1 cellular context compared by ENCODE assay signal in genomic region chr18:63317556-63317946, GRCh38.
A peak's percentile ranks its signal among the peaks of the same experiment; 100 is the strongest.
TF ChIP-seq lines count a peak whose summit lies in the region.

No MANE protein-coding gene starts in this region.

TF ChIP-seq in GM12878, 131 proteins besides CTCF, POLR2A, EP300 and RAD21:
- TF ChIP-seq CUX1 (IDR thresholded peaks at IDR 0.05; ENCODE audit: insufficient replicate concordance, low read depth, low read length) (no peak), USF2 (IDR thresholded peaks at IDR 0.05; ENCODE audit: borderline replicate concordance, low read depth, low read length) (no peak), WRNIP1 (IDR thresholded peaks at IDR 0.05; ENCODE audit: borderline replicate concordance, low read depth, low read length) (peak; percentile 91; the same call in 1 of the 2 replicates), PAX5 (IDR thresholded peaks at IDR 0.05; ENCODE audit: borderline replicate concordance, low read depth, low read length) (no peak)
- TF ChIP-seq, protein P1, sequence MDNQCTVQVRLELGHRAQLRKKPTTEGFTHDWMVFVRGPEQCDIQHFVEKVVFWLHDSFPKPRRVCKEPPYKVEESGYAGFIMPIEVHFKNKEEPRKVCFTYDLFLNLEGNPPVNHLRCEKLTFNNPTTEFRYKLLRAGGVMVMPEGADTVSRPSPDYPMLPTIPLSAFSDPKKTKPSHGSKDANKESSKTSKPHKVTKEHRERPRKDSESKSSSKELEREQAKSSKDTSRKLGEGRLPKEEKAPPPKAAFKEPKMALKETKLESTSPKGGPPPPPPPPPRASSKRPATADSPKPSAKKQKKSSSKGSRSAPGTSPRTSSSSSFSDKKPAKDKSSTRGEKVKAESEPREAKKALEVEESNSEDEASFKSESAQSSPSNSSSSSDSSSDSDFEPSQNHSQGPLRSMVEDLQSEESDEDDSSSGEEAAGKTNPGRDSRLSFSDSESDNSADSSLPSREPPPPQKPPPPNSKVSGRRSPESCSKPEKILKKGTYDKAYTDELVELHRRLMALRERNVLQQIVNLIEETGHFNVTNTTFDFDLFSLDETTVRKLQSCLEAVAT (IDR thresholded peaks at IDR 0.05), result peak; percentile 88; the same call in 1 of the 2 replicates
- TF ChIP-seq, protein P2, sequence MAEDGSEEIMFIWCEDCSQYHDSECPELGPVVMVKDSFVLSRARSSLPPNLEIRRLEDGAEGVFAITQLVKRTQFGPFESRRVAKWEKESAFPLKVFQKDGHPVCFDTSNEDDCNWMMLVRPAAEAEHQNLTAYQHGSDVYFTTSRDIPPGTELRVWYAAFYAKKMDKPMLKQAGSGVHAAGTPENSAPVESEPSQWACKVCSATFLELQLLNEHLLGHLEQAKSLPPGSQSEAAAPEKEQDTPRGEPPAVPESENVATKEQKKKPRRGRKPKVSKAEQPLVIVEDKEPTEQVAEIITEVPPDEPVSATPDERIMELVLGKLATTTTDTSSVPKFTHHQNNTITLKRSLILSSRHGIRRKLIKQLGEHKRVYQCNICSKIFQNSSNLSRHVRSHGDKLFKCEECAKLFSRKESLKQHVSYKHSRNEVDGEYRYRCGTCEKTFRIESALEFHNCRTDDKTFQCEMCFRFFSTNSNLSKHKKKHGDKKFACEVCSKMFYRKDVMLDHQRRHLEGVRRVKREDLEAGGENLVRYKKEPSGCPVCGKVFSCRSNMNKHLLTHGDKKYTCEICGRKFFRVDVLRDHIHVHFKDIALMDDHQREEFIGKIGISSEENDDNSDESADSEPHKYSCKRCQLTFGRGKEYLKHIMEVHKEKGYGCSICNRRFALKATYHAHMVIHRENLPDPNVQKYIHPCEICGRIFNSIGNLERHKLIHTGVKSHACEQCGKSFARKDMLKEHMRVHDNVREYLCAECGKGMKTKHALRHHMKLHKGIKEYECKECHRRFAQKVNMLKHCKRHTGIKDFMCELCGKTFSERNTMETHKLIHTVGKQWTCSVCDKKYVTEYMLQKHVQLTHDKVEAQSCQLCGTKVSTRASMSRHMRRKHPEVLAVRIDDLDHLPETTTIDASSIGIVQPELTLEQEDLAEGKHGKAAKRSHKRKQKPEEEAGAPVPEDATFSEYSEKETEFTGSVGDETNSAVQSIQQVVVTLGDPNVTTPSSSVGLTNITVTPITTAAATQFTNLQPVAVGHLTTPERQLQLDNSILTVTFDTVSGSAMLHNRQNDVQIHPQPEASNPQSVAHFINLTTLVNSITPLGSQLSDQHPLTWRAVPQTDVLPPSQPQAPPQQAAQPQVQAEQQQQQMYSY (CRISPR knock-in tag; IDR thresholded peaks at IDR 0.05), result no peak
